In genomic region chr11:118241191-118242098, GRCh38 we compare ENCODE assay signal across 8 cellular contexts. TPM values are rescaled to one million over a fixed set of nuclear protein-coding genes. Genes with fewer than 3 reads are reported as not detected.
DNase-seq lines count a peak whose midpoint lies in the region; ATAC-seq and TF ChIP-seq lines count a peak whose summit lies in the region.

No MANE protein-coding gene starts in this region.

- CTCF ChIA-PET in CD8-positive, alpha-beta T cell (lab: Charles Lee), result interaction anchor here (0.7 to 5.0 kb wide), 12 partner anchors 10 to 113 kb away, joined by 3 to 25 read pairs (median 4); partner anchors contain the start of genes CD3E, JAML, MPZL2 and MPZL3

- no peaks in the 10 kb centered on the region for H3K27me3 Mint-ChIP-seq in CD8-positive, alpha-beta T cell (ENCODE audit: low read depth)

- peak overlapping the region; percentile 22 for H3K27ac ChIP-seq in CD8-positive, alpha-beta T cell (ENCODE audit: low read depth, low read length)
- H3K27ac ChIP-seq in esophagus muscularis mucosa (replicated peaks in 1 of 4) (peak overlapping the region; percentile 20 to 70 (median 61)), spleen (peak overlapping the region; percentile 75 to 96 (median 88))

- H3K27ac Mint-ChIP-seq in CD8-positive, alpha-beta T cell, result peak overlapping the region; percentile 85

- peak; percentile 92 for ATAC-seq in CD8-positive, alpha-beta T cell
- ATAC-seq in GM21381 (IDR thresholded peaks at IDR 0.05; ENCODE audit: unreplicated experiment), result peak; percentile 70

- no peaks in the 10 kb centered on the region for H3K9me3 Mint-ChIP-seq in CD8-positive, alpha-beta T cell

- 62% methylated on average over 9 of the region's 9 CpGs for WGBS in esophagus muscularis mucosa
- 17 to 36% (median 28%) methylated on average over 9 of the region's 9 CpGs for WGBS in spleen, 5 donors

- H3K4me1 Mint-ChIP-seq in CD8-positive, alpha-beta T cell (ENCODE audit: low read depth), result peaks cover 74% of the 10 kb centered on the region

- H3K4me3 Mint-ChIP-seq in CD8-positive, alpha-beta T cell, result peak overlapping the region; percentile 56

- intact Hi-C loops in CD8-positive, alpha-beta T cell (cut with DNase I, micrococcal nuclease), result loop anchor here (1.0 to 2.0 kb wide), 5 partner anchors 10 to 41 kb away; partner anchors contain the start of gene JAML (in 1 of the 2)
- intact Hi-C loops in esophagus muscularis mucosa (cut with DNase I), result no loop called here
- intact Hi-C loops in spleen (cut with DNase I; ENCODE audit: low total_unique reads), result no loop called here
- intact Hi-C loops in posterior vena cava (cut with DNase I), result no loop called here

- TF ChIP-seq POLR2A in esophagus muscularis mucosa (IDR thresholded peaks at IDR 0.05; ENCODE audit: low read depth) (no peak), spleen (IDR thresholded peaks at IDR 0.05) (no peak)

- H3K4me3 ChIP-seq in CD8-positive, alpha-beta T cell (ENCODE audit: low read depth, low read length), result no peak overlapping the region
- H3K4me3 ChIP-seq in Jurkat, Clone E6-1 (ENCODE audit: low read length), result no peak overlapping the region
- H3K4me3 ChIP-seq in esophagus muscularis mucosa (no peak overlapping the region), spleen (peak overlapping the region in 3 of 8 donors; percentile 2 to 47 (median 7))

- peaks cover under 1% of the 10 kb centered on the region for H3K36me3 ChIP-seq in CD8-positive, alpha-beta T cell (ENCODE audit: insufficient read depth, low read length)
- no peaks in the 10 kb centered on the region for H3K36me3 ChIP-seq in esophagus muscularis mucosa
- H3K36me3 ChIP-seq in spleen, result peaks cover 0 to 8% (median 0%) of the 10 kb centered on the region in 6 donors

- no peaks in the 10 kb centered on the region for H3K9me3 ChIP-seq in CD8-positive, alpha-beta T cell (ENCODE audit: low read length)
- H3K9me3 ChIP-seq in esophagus muscularis mucosa (no peaks in the 10 kb centered on the region), spleen (no peaks in the 10 kb centered on the region)

- H3K36me3 Mint-ChIP-seq in CD8-positive, alpha-beta T cell, result peaks cover 34% of the 10 kb centered on the region

- H3K27me3 ChIP-seq in CD8-positive, alpha-beta T cell (ENCODE audit: insufficient read depth, low read length), result no peaks in the 10 kb centered on the region
- H3K27me3 ChIP-seq in esophagus muscularis mucosa, result no peaks in the 10 kb centered on the region
- H3K27me3 ChIP-seq in spleen (replicated peaks in 1 of 7), result no peaks in the 10 kb centered on the region

- no peak for TF ChIP-seq CTCF in CD8-positive, alpha-beta T cell (IDR thresholded peaks at IDR 0.05)
- TF ChIP-seq CTCF in esophagus muscularis mucosa (IDR thresholded peaks at IDR 0.05) (no peak), spleen (IDR thresholded peaks at IDR 0.05 in 8 of 11, conservative IDR thresholded peaks at IDR 0.05 in 3 of 11) (no peak)

- peak in 6 of 7 experiments; percentile 36 to 72 (median 60) for DNase-seq in CD8-positive, alpha-beta T cell
- peak; percentile 62 for DNase-seq in Jurkat, Clone E6-1 (ENCODE audit: low read depth, low spot score)
- DNase-seq in activated CD4-positive, alpha-beta T cell treated with anti-CD3 and anti-CD28 coated beads, Interleukin-2, amount 50 U/mL, for 4 hours, result peak; percentile 48 to 49
- DNase-seq in esophagus muscularis mucosa (ENCODE audit: extremely low spot score) (no peak), spleen (peak; percentile 77), NCI-H1436 (lab: John Stamatoyannopoulos, UW) (no peak), posterior vena cava (ENCODE audit: low spot score) (no peak)

- no peak for TF ChIP-seq EP300 in esophagus muscularis mucosa (IDR thresholded peaks at IDR 0.05)

- POLR2A ChIA-PET in CD8-positive, alpha-beta T cell (lab: Charles Lee), result interaction anchor here (0.5 to 4.1 kb wide), 10 partner anchors 9 to 515 kb away, joined by 3 to 17 read pairs (median 3); partner anchors contain the start of genes JAML and MPZL3

- peaks cover 35% of the 10 kb centered on the region for H3K4me1 ChIP-seq in CD8-positive, alpha-beta T cell (ENCODE audit: insufficient read depth, low read length)
- H3K4me1 ChIP-seq in esophagus muscularis mucosa (peaks cover 11 to 20% (median 17%) of the 10 kb centered on the region in 4 donors), spleen (peaks cover 7 to 91% (median 45%) of the 10 kb centered on the region in 6 donors)

RNA-seq across cellular contexts. Expression of gene MPZL3, which starts 10.7 kb away (rescaled TPM):
- 10 to 100 TPM; 15.3 to 16.8 TPM for total RNA-seq in CD8-positive, alpha-beta T cell
- polyA plus RNA-seq in Jurkat, Clone E6-1 (2012; ENCODE audit: insufficient read depth, insufficient read length), result 0.73 TPM
- total RNA-seq in esophagus muscularis mucosa, result under 1 TPM; 0.42 to 0.52 (median 0.48) TPM
- total RNA-seq in spleen, result 10 to 100 TPM in 3 of 7 donors, 1 to 10 TPM in 4; 4.3 to 12.9 (median 9.2) TPM
- polyA plus RNA-seq in spleen, result 1 to 10 TPM; 2.0 to 2.1 (median 2.1) TPM
- total RNA-seq in posterior vena cava, result 1 to 10 TPM in 1 of 2 donors, under 1 TPM in 1; 0.52 to 1.6 TPM

RNA-seq across cellular contexts. Expression of gene JAML, which starts 16.6 kb away (rescaled TPM):
- 10 to 100 TPM; 38.4 to 40.4 TPM for total RNA-seq in CD8-positive, alpha-beta T cell
- polyA plus RNA-seq in Jurkat, Clone E6-1 (2012; ENCODE audit: insufficient read depth, insufficient read length), result 8.0 TPM
- 1 to 10 TPM in 3 of 4 donors, under 1 TPM in 1; 0.92 to 8.9 (median 1.2) TPM for total RNA-seq in esophagus muscularis mucosa
- total RNA-seq in spleen, result 100 to 1,000 TPM in 2 of 7 donors, 10 to 100 TPM in 5; 45.5 to 180 (median 91.3) TPM
- 100 to 1,000 TPM in 1 of 3 donors, 10 to 100 TPM in 2; 18.2 to 154 (median 42.0) TPM for polyA plus RNA-seq in spleen
- total RNA-seq in posterior vena cava, result 1 to 10 TPM; 3.8 to 7.0 TPM

RNA-seq across cellular contexts. Expression of gene MPZL2, which starts 22.7 kb away (rescaled TPM):
- 1 to 10 TPM; 1.2 to 1.4 TPM for total RNA-seq in CD8-positive, alpha-beta T cell
- polyA plus RNA-seq in Jurkat, Clone E6-1 (2012; ENCODE audit: insufficient read depth, insufficient read length), result not detected
- total RNA-seq in esophagus muscularis mucosa (10 to 100 TPM in 3 of 4 donors, 1 to 10 TPM in 1; 6.6 to 31.6 (median 13.9) TPM), spleen (10 to 100 TPM in 3 of 7 donors, 1 to 10 TPM in 4; 7.0 to 18.4 (median 9.8) TPM), posterior vena cava (10 to 100 TPM; 29.8 to 53.3 TPM)
- 1 to 10 TPM; 1.6 to 2.0 (median 1.8) TPM for polyA plus RNA-seq in spleen

Comparison
In these comparisons a context has a peak if more than half of its experiments do, and no peak if none do; other contexts are left out.
1. DNase-seq: peak in CD8-positive, alpha-beta T cell (6 of 7), Jurkat, Clone E6-1 (single experiment), activated CD4-positive, alpha-beta T cell treated with anti-CD3 and anti-CD28 coated beads, Interleukin-2, amount 50 U/mL, for 4 hours (2 of 2) and spleen (single experiment); none in esophagus muscularis mucosa (single experiment), NCI-H1436 (single experiment) and posterior vena cava (single experiment).
2. H3K27ac ChIP-seq: peak in every context shown above with its lines; median percentile 88 in spleen; 61 in esophagus muscularis mucosa; 22 in CD8-positive, alpha-beta T cell.
3. intact Hi-C loops: an anchor here in CD8-positive, alpha-beta T cell (1.0 to 2.0 kb wide); none called in esophagus muscularis mucosa, spleen and posterior vena cava.